In genomic region chr11:78764946-78765345, GRCh38 we compare ENCODE assay signal across 27 cellular contexts.
"Had no signal": no experiment of that assay in that cellular context is flagged by ENCODE, and none has a peak within 500 bp of the region (broad histone marks: within the 10 kb centered on the region; RNA-seq: fewer than 3 reads in every experiment).

No MANE protein-coding gene starts in this region.

- H3K27me3 ChIP-seq: dorsolateral prefrontal cortex, esophagus squamous epithelium, foreskin keratinocyte, gastroesophageal sphincter, heart left ventricle, left lung had no signal

- H3K4me3 Mint-ChIP-seq: effector memory CD8-positive, alpha-beta T cell; endodermal cell; mesothelial cell of epicardium; naive B cell had no signal

- H3K27ac Mint-ChIP-seq: effector memory CD8-positive, alpha-beta T cell; mesothelial cell of epicardium; naive B cell had no signal

- ATAC-seq: effector memory CD8-positive, alpha-beta T cell; esophagus mucosa; foreskin keratinocyte; gastroesophageal sphincter; left cardiac atrium; left lung; left ventricle myocardium superior; lower lobe of right lung; mucosa of descending colon had no signal

- H3K36me3 ChIP-seq: gastroesophageal sphincter, heart left ventricle, left lung, lower lobe of right lung had no signal

- H3K9me3 Mint-ChIP-seq: effector memory CD8-positive, alpha-beta T cell; endodermal cell; mesothelial cell of epicardium had no signal

- H3K36me3 Mint-ChIP-seq: naive B cell had no signal

- H3K9me3 ChIP-seq: esophagus squamous epithelium, gastroesophageal sphincter, heart left ventricle, left lung, lower lobe of right lung, mucosa of descending colon had no signal

- H3K27ac ChIP-seq: coronary artery, dorsolateral prefrontal cortex, epithelial cell of prostate, esophagus squamous epithelium, foreskin keratinocyte, gastroesophageal sphincter, heart left ventricle, left lung, lower lobe of right lung had no signal

- DNase-seq: dermis blood vessel endothelial cell; dorsolateral prefrontal cortex; effector CD8-positive, alpha-beta T cell; effector memory CD8-positive, alpha-beta T cell; endodermal cell; erythroblast; esophagus squamous epithelium; foreskin keratinocyte; heart left ventricle; hippocampal formation; left cardiac atrium; left lung; left ventricle myocardium superior; lower lobe of right lung; mesenchymal stem cell; mucosa of descending colon; naive B cell had no signal

- FAIRE-seq: colon, endometrium, frontal cortex, islet of Langerhans, keratinocyte had no signal

- H3K4me1 Mint-ChIP-seq: naive B cell had no signal

- H3K4me1 ChIP-seq: esophagus squamous epithelium, foreskin keratinocyte, left lung, lower lobe of right lung had no signal

- H3K4me3 ChIP-seq: coronary artery, dorsolateral prefrontal cortex, esophagus squamous epithelium, gastroesophageal sphincter, heart left ventricle, left lung, lower lobe of right lung, mucosa of descending colon had no signal
